In the genomic region with DNA sequence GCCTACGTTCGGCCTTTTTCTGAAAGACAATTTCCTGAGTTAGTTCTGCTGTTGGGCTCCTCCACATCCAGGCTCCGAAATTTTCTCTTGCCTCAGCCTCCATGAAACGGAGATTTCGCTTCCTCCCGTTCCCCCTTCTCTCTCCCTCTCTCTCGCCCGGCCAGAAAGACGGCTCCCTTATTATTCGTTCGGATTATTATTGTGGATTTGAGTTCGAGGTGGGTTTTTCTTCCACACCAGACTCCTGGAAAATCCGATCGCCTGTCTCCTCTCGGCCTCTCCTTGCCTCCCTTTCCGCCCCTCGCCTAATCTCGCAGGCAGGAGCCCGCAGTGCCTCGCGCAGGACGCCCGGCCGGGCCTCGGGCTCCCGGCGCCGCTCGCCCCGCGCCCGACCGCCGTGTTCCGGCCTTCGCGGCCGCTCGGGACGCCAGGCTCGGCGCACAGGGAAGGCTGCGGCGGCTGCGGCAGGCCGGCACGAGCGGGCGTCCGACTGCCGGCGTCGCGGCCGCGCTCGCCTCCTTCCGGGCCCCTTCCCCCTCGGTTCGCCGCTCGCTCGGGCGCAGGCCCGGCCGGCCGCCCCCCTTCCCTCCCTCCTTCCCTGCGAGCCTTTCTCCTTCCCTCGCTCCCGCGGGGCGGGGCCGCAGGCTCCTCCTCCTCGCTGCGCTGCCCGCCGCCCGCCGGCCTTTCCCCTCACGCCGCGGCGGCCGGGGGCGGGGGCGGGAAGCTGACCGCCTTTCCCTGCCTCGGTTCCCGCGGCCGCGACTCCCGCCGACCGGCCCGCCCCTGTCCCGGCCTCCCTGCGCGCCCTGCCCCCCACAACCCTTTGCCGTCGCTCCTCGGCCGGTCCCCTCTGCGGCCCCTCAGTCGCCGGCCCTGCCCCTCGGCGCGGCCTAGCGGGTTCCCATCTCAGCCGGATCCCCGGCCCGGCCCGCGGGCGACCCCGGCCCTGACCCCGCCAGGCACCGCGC, we compare ENCODE assay signal across 1 cellular context.
TF ChIP-seq lines count a peak whose summit lies in the region.

Gene ARHGEF11 (minus strand): TSS at position 492 of the 968 bp plus-strand sequence. CDS start 1,412 bp downstream, outside the sequence.

TF ChIP-seq in HepG2, 621 proteins besides CTCF, POLR2A, EP300 and RAD21 (continued from another document and continues in another):
- TF ChIP-seq RERE (CRISPR knock-in tag; IDR thresholded peaks at IDR 0.05; ENCODE audit: low read depth) (no peak), ATF7-NPFF (CRISPR knock-in tag; IDR thresholded peaks at IDR 0.05; ENCODE audit: low read depth) (peak; percentile 43; the same call in 1 of the 2 replicates), ZNF556 (CRISPR knock-in tag; IDR thresholded peaks at IDR 0.05; ENCODE audit: borderline replicate concordance) (peak; percentile 19; the same call in 1 of the 2 replicates), ZSCAN12 (CRISPR knock-in tag; IDR thresholded peaks at IDR 0.05) (no peak), ZNF761 (CRISPR knock-in tag; conservative IDR thresholded peaks at IDR 0.05) (no peak), REL (CRISPR knock-in tag; conservative IDR thresholded peaks at IDR 0.05) (no peak), NR2F1 (CRISPR knock-in tag; IDR thresholded peaks at IDR 0.05) (peak; percentile 36 to 70; a peak in 3 of 4 replicates), SOX13 (IDR thresholded peaks at IDR 0.05) (no peak), SOX13 (CRISPR knock-in tag; conservative IDR thresholded peaks at IDR 0.05 in 1 of 2, IDR thresholded peaks at IDR 0.05 in 1 of 2) (no peak; a peak in 1 of 4 replicates), ZBTB42 (CRISPR knock-in tag; IDR thresholded peaks at IDR 0.05) (no peak), ZFP36L2 (CRISPR knock-in tag; IDR thresholded peaks at IDR 0.05) (no peak), CREB1 (IDR thresholded peaks at IDR 0.05) (no peak), CREB1 (CRISPR knock-in tag; IDR thresholded peaks at IDR 0.05) (no peak), CCAR2 (optimal IDR thresholded peaks at IDR 0.05; ENCODE audit: low read depth, low read length) (no peak), TIGD3 (CRISPR knock-in tag; IDR thresholded peaks at IDR 0.05; ENCODE audit: borderline replicate concordance) (no peak), PPARG (CRISPR knock-in tag; conservative IDR thresholded peaks at IDR 0.05) (no peak), ZNF503 (CRISPR knock-in tag; IDR thresholded peaks at IDR 0.05) (no peak), CSRNP1 (CRISPR knock-in tag; IDR thresholded peaks at IDR 0.05) (no peak), SIN3B (IDR thresholded peaks at IDR 0.05; ENCODE audit: low read length) (no peak), BORCS8-MEF2B (CRISPR knock-in tag; IDR thresholded peaks at IDR 0.05) (peak; percentile 71; the same call in 1 of the 2 replicates), PHF5A (CRISPR knock-in tag; IDR thresholded peaks at IDR 0.05; ENCODE audit: low read depth, unreplicated experiment) (no peak), ZNF34 (CRISPR knock-in tag; IDR thresholded peaks at IDR 0.05; ENCODE audit: borderline replicate concordance) (0 out of 2 replicates have a peak, but pooled peaks have one; percentile 37), ZNF569 (CRISPR knock-in tag; IDR thresholded peaks at IDR 0.05; ENCODE audit: borderline replicate concordance) (no peak), ZNF367 (CRISPR knock-in tag; IDR thresholded peaks at IDR 0.05; ENCODE audit: borderline replicate concordance) (no peak), ELF1 (CRISPR knock-in tag; IDR thresholded peaks at IDR 0.05) (no peak), ZNF652 (CRISPR knock-in tag; IDR thresholded peaks at IDR 0.05; ENCODE audit: borderline replicate concordance, low read depth) (no peak), STAG1 (CRISPR knock-in tag; IDR thresholded peaks at IDR 0.05) (no peak), ZNF205 (CRISPR knock-in tag; IDR thresholded peaks at IDR 0.05) (no peak; the same call in 1 of the 2 replicates), ZNF780A (CRISPR knock-in tag; IDR thresholded peaks at IDR 0.05) (no peak), KLF15 (CRISPR knock-in tag; IDR thresholded peaks at IDR 0.05; ENCODE audit: borderline replicate concordance) (no peak), XRCC5 (optimal IDR thresholded peaks at IDR 0.05; ENCODE audit: low read length) (peak; percentile 19), RFXAP (CRISPR knock-in tag; IDR thresholded peaks at IDR 0.05; ENCODE audit: borderline replicate concordance) (no peak), REPIN1 (CRISPR knock-in tag; IDR thresholded peaks at IDR 0.05; ENCODE audit: borderline replicate concordance, low read depth) (no peak), ZMYM4 (CRISPR knock-in tag; IDR thresholded peaks at IDR 0.05) (peak; percentile 56), ETS1 (CRISPR knock-in tag; IDR thresholded peaks at IDR 0.05) (no peak), ZNF430 (CRISPR knock-in tag; IDR thresholded peaks at IDR 0.05) (no peak), NR3C1 (CRISPR knock-in tag; IDR thresholded peaks at IDR 0.05) (no peak), CREBL2 (CRISPR knock-in tag; IDR thresholded peaks at IDR 0.05; ENCODE audit: borderline replicate concordance) (no peak), ARNTL (CRISPR knock-in tag; IDR thresholded peaks at IDR 0.05) (no peak), ZNF841 (CRISPR knock-in tag; IDR thresholded peaks at IDR 0.05; ENCODE audit: borderline replicate concordance) (0 out of 2 replicates have a peak, but pooled peaks have one; percentile 1), RNF2 (conservative IDR thresholded peaks at IDR 0.05; ENCODE audit: low read depth) (no peak)
- TF ChIP-seq, protein P1, sequence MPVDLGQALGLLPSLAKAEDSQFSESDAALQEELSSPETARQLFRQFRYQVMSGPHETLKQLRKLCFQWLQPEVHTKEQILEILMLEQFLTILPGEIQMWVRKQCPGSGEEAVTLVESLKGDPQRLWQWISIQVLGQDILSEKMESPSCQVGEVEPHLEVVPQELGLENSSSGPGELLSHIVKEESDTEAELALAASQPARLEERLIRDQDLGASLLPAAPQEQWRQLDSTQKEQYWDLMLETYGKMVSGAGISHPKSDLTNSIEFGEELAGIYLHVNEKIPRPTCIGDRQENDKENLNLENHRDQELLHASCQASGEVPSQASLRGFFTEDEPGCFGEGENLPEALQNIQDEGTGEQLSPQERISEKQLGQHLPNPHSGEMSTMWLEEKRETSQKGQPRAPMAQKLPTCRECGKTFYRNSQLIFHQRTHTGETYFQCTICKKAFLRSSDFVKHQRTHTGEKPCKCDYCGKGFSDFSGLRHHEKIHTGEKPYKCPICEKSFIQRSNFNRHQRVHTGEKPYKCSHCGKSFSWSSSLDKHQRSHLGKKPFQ (CRISPR knock-in tag; IDR thresholded peaks at IDR 0.05; ENCODE audit: insufficient replicate concordance): no peak
- TF ChIP-seq, protein P2, sequence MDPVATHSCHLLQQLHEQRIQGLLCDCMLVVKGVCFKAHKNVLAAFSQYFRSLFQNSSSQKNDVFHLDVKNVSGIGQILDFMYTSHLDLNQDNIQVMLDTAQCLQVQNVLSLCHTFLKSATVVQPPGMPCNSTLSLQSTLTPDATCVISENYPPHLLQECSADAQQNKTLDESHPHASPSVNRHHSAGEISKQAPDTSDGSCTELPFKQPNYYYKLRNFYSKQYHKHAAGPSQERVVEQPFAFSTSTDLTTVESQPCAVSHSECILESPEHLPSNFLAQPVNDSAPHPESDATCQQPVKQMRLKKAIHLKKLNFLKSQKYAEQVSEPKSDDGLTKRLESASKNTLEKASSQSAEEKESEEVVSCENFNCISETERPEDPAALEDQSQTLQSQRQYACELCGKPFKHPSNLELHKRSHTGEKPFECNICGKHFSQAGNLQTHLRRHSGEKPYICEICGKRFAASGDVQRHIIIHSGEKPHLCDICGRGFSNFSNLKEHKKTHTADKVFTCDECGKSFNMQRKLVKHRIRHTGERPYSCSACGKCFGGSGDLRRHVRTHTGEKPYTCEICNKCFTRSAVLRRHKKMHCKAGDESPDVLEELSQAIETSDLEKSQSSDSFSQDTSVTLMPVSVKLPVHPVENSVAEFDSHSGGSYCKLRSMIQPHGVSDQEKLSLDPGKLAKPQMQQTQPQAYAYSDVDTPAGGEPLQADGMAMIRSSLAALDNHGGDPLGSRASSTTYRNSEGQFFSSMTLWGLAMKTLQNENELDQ (CRISPR knock-in tag; IDR thresholded peaks at IDR 0.05; ENCODE audit: borderline replicate concordance): no peak
- TF ChIP-seq, protein P3, sequence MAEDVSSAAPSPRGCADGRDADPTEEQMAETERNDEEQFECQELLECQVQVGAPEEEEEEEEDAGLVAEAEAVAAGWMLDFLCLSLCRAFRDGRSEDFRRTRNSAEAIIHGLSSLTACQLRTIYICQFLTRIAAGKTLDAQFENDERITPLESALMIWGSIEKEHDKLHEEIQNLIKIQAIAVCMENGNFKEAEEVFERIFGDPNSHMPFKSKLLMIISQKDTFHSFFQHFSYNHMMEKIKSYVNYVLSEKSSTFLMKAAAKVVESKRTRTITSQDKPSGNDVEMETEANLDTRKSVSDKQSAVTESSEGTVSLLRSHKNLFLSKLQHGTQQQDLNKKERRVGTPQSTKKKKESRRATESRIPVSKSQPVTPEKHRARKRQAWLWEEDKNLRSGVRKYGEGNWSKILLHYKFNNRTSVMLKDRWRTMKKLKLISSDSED (CRISPR knock-in tag; IDR thresholded peaks at IDR 0.05): no peak
